ENCODE assay signal across 1 cellular context in genomic region chr14:35355981-35356839, GRCh38.
A peak's percentile ranks its signal among the peaks of the same experiment; 100 is the strongest.
TF ChIP-seq lines count a peak whose summit lies in the region.

No MANE protein-coding gene starts in this region.

TF ChIP-seq in HepG2, 621 proteins besides CTCF, POLR2A, EP300 and RAD21 (continued from another document and continues in another):
- peak; percentile 89 for TF ChIP-seq BCL3 (CRISPR knock-in tag; IDR thresholded peaks at IDR 0.05)
- TF ChIP-seq TGIF2 (CRISPR knock-in tag; IDR thresholded peaks at IDR 0.05) = no peak; the same call in 1 of the 2 replicates
- TF ChIP-seq ATF6 (CRISPR knock-in tag; conservative IDR thresholded peaks at IDR 0.05) = peak; percentile 93; the same call in 1 of the 2 replicates
- TF ChIP-seq PHF5A (CRISPR knock-in tag; IDR thresholded peaks at IDR 0.05; ENCODE audit: low read depth, unreplicated experiment) = peak; percentile 63
- TF ChIP-seq GLI4 (CRISPR knock-in tag; IDR thresholded peaks at IDR 0.05; ENCODE audit: borderline replicate concordance) = no peak
- TF ChIP-seq GPN1 (CRISPR knock-in tag; IDR thresholded peaks at IDR 0.05; ENCODE audit: borderline replicate concordance) = no peak
- TF ChIP-seq KLF13 (CRISPR knock-in tag; IDR thresholded peaks at IDR 0.05) = no peak
- TF ChIP-seq, protein P1, sequence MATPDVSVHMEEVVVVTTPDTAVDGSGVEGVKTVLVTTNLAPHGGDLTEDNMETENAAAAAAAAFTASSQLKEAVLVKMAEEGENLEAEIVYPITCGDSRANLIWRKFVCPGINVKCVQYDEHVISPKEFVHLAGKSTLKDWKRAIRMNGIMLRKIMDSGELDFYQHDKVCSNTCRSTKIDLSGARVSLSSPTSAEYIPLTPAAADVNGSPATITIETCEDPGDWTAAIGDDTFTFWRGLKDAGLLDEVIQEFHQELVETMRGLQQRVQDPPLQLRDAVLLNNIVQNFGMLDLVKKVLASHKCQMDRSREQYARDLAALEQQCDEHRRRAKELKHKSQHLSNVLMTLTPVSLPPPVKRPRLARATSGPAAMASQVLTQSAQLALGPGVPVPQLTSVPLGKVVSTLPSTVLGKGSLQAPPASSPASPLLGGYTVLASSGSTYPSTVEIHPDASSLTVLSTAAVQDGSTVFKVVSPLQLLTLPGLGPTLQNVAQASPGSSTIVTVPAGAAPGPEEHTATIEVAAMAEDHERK (CRISPR knock-in tag; IDR thresholded peaks at IDR 0.05; ENCODE audit: low read depth) = no peak
- TF ChIP-seq IKZF1 (IDR thresholded peaks at IDR 0.05) = no peak
- no peak for TF ChIP-seq SETDB1 (CRISPR knock-in tag; IDR thresholded peaks at IDR 0.05; ENCODE audit: borderline replicate concordance)
- TF ChIP-seq, protein P2, sequence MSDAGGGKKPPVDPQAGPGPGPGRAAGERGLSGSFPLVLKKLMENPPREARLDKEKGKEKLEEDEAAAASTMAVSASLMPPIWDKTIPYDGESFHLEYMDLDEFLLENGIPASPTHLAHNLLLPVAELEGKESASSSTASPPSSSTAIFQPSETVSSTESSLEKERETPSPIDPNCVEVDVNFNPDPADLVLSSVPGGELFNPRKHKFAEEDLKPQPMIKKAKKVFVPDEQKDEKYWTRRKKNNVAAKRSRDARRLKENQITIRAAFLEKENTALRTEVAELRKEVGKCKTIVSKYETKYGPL (CRISPR knock-in tag; IDR thresholded peaks at IDR 0.05) = no peak
- TF ChIP-seq NFKBIZ (CRISPR knock-in tag; IDR thresholded peaks at IDR 0.05) = 0 out of 2 replicates have a peak, but pooled peaks have one; percentile 26
- TF ChIP-seq ZNF710 (CRISPR knock-in tag; IDR thresholded peaks at IDR 0.05; ENCODE audit: borderline replicate concordance) = peak; percentile 63; the same call in 1 of the 2 replicates
- no peak for TF ChIP-seq CBX5 (CRISPR knock-in tag; IDR thresholded peaks at IDR 0.05; ENCODE audit: borderline replicate concordance)
- no peak for TF ChIP-seq TRIM24 (CRISPR knock-in tag; IDR thresholded peaks at IDR 0.05)
- TF ChIP-seq ZBTB21 (CRISPR knock-in tag; IDR thresholded peaks at IDR 0.05) = no peak; the same call in 1 of the 2 replicates
- TF ChIP-seq ZSCAN29 (CRISPR knock-in tag; conservative IDR thresholded peaks at IDR 0.05) = peak; percentile 96
- TF ChIP-seq, protein P3, sequence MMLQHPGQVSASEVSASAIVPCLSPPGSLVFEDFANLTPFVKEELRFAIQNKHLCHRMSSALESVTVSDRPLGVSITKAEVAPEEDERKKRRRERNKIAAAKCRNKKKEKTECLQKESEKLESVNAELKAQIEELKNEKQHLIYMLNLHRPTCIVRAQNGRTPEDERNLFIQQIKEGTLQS (CRISPR knock-in tag; IDR thresholded peaks at IDR 0.05) = peak; percentile 76
- TF ChIP-seq JDP2 (CRISPR knock-in tag; IDR thresholded peaks at IDR 0.05; ENCODE audit: borderline replicate concordance) = no peak
- TF ChIP-seq ZFX (CRISPR knock-in tag; IDR thresholded peaks at IDR 0.05; ENCODE audit: low read depth) = no peak
- no peak for TF ChIP-seq RNF219 (CRISPR knock-in tag; IDR thresholded peaks at IDR 0.05)
- TF ChIP-seq, protein P4, sequence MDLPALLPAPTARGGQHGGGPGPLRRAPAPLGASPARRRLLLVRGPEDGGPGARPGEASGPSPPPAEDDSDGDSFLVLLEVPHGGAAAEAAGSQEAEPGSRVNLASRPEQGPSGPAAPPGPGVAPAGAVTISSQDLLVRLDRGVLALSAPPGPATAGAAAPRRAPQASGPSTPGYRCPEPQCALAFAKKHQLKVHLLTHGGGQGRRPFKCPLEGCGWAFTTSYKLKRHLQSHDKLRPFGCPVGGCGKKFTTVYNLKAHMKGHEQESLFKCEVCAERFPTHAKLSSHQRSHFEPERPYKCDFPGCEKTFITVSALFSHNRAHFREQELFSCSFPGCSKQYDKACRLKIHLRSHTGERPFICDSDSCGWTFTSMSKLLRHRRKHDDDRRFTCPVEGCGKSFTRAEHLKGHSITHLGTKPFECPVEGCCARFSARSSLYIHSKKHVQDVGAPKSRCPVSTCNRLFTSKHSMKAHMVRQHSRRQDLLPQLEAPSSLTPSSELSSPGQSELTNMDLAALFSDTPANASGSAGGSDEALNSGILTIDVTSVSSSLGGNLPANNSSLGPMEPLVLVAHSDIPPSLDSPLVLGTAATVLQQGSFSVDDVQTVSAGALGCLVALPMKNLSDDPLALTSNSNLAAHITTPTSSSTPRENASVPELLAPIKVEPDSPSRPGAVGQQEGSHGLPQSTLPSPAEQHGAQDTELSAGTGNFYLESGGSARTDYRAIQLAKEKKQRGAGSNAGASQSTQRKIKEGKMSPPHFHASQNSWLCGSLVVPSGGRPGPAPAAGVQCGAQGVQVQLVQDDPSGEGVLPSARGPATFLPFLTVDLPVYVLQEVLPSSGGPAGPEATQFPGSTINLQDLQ (CRISPR knock-in tag; IDR thresholded peaks at IDR 0.05) = no peak
- no peak for TF ChIP-seq ZNF891 (CRISPR knock-in tag; IDR thresholded peaks at IDR 0.05)
- TF ChIP-seq BRD4 (CRISPR knock-in tag; IDR thresholded peaks at IDR 0.05) = 0 out of 2 replicates have a peak, but pooled peaks have one; percentile 12
- TF ChIP-seq, protein P5, sequence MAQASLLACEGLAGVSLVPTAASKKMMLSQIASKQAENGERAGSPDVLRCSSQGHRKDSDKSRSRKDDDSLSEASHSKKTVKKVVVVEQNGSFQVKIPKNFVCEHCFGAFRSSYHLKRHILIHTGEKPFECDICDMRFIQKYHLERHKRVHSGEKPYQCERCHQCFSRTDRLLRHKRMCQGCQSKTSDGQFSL (CRISPR knock-in tag; IDR thresholded peaks at IDR 0.05) = no peak
- no peak for TF ChIP-seq TRAFD1 (CRISPR knock-in tag; IDR thresholded peaks at IDR 0.05; ENCODE audit: borderline replicate concordance)
- TF ChIP-seq ZNF280B (CRISPR knock-in tag; IDR thresholded peaks at IDR 0.05; ENCODE audit: borderline replicate concordance) = no peak
- no peak for TF ChIP-seq ZNF335 (CRISPR knock-in tag; IDR thresholded peaks at IDR 0.05)
- no peak for TF ChIP-seq SYNCRIP (IDR thresholded peaks at IDR 0.05; ENCODE audit: insufficient read depth, low read depth, low read length)
- TF ChIP-seq FUBP1 (CRISPR knock-in tag; IDR thresholded peaks at IDR 0.05; ENCODE audit: borderline replicate concordance) = no peak
- no peak for TF ChIP-seq ZNF367 (CRISPR knock-in tag; IDR thresholded peaks at IDR 0.05; ENCODE audit: borderline replicate concordance)
- TF ChIP-seq, protein P6, sequence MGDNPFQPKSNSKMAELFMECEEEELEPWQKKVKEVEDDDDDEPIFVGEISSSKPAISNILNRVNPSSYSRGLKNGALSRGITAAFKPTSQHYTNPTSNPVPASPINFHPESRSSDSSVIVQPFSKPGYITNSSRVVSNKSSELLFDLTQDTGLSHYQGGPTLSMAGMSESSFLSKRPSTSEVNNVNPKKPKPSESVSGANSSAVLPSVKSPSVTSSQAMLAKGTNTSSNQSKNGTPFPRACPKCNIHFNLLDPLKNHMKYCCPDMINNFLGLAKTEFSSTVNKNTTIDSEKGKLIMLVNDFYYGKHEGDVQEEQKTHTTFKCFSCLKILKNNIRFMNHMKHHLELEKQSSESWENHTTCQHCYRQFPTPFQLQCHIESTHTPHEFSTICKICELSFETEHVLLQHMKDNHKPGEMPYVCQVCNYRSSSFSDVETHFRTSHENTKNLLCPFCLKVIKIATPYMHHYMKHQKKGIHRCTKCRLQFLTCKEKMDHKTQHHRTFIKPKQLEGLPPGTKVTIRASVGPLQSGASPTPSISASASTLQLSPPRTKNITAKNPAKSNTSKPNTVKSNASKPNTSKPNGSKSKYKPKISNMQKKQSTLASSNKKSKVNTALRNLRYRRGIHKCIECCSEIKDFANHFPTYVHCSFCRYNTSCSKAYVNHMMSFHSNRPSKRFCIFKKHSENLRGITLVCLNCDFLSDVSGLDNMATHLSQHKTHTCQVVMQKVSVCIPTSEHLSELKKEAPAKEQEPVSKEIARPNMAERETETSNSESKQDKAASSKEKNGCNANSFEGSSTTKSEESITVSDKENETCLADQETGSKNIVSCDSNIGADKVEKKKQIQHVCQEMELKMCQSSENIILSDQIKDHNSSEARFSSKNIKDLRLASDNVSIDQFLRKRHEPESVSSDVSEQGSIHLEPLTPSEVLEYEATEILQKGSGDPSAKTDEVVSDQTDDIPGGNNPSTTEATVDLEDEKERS (CRISPR knock-in tag; IDR thresholded peaks at IDR 0.05) = no peak
- 0 out of 2 replicates have a peak, but pooled peaks have one; percentile 20 for TF ChIP-seq MIER3 (CRISPR knock-in tag; IDR thresholded peaks at IDR 0.05; ENCODE audit: borderline replicate concordance)
- TF ChIP-seq HNRNPLL (IDR thresholded peaks at IDR 0.05; ENCODE audit: low read depth, low read length, poor library complexity, severe bottlenecking) = no peak
